Comparison of ENCODE assay signal across 22 cellular contexts in the genomic region with DNA sequence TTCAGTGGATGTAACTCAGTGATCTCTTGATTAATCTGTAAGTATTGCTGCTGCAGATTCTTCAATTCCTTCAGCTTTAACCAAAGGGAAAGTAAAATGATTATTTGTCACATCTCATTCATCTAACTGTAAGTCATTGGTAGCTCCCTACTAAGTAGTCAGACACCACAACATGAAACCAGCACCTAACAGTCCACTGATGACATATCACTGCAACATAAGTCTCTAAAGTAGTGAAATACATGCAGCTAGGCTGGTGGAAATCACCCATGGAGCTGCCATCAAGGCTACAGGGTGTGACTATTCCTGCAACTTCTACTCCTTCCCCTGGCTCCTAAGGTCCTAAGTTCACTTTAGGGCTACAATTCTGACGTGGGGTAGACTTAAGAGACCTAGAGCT. TPM values are rescaled to one million over a fixed set of nuclear protein-coding genes. Genes with fewer than 3 reads are reported as not detected.
"Had no signal": no experiment of that assay in that cellular context is flagged by ENCODE, and none has a peak within 500 bp of the region (broad histone marks: within the 10 kb centered on the region; RNA-seq: fewer than 3 reads in every experiment).

No MANE protein-coding gene starts in this region.

- H3K27ac ChIP-seq: HL-60, KMS-11 had no signal

- ATAC-seq: K562 had no signal

- H3K27ac Mint-ChIP-seq: IgD-negative memory B cell had no signal

- DNase-seq: Kasumi-1, MM.1S, NCI-H1092 treated with DMSO at 0.1 percent for 48 hours, NCI-H1436, NCI-H187, NCI-H2029, NCI-H2081 treated with DMSO at 0.1 percent for 48 hours, NCI-H2171, NCI-H226, NCI-H446, NCI-H510A, NCI-H524 treated with DMSO at 0.1 percent for 48 hours, NCI-H69, NCI-H774, Right ventricle myocardium superior, RPMI8226, SIG-M5 had no signal

- H3K27me3 Mint-ChIP-seq: IgD-negative memory B cell had no signal

- H3K4me3 Mint-ChIP-seq: IgD-negative memory B cell had no signal

- H3K4me1 Mint-ChIP-seq: IgD-negative memory B cell had no signal

- H3K4me3 ChIP-seq: K562 had no signal

RNA-seq across cellular contexts. Expression of a gene that starts 21.1 kb away (rescaled TPM):
- total RNA-seq: SK-MEL-5 had no signal
